ENCODE assay signal across 8 cellular contexts in the genomic region with DNA sequence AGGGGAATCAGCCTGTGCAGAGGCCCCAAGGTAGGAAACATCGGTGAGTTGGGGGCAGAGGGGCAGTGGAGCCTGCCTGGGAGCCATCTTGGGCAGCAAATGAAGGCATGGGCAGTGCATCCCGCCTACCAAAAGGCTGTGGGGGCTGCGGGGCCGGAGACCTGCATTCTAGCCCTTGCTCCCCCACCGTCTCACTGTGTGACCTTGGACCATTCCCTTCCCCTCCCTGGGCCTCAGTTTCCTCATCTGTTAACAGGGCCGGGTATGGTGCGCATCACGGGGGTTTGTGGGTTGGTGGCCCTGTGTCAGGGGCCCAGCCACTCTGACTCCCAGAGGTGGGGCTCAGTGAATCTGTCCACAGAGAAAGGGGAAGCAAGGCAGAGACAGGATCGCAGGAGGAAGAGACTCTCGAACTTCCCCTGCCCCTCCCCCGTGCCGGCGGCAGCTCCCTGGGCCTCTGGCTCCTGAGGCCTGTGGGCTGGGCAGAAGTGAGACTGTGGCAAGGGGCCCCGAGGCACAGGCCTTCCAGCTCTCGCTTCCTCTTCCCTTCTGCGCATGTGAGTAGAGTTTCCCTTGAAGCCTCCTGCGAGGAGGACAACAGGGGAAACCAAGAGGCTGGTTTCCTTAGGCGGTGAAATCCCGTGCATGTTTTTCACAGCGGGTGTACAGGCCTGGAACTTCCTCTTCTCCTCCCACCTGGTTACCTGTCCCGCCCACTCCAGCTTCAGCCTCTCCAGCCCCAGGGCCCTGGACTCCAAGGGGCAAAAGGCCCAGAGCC. TPM values are rescaled to one million over a fixed set of nuclear protein-coding genes. Genes with fewer than 3 reads are reported as not detected.
DNase-seq lines count a peak whose midpoint lies in the region; ATAC-seq and TF ChIP-seq lines count a peak whose summit lies in the region.

No MANE protein-coding gene starts in this region.

- H3K27me3 ChIP-seq in aorta (ENCODE audit: control insufficient read depth in 1 of 2, insufficient read depth in 2 of 2, low read length in 1 of 2): no peaks in the 10 kb centered on the region

- DNase-seq in DMS153 treated with DMSO at 0.1 percent for 48 hours (lab: John Stamatoyannopoulos, UW; ENCODE audit: unreplicated experiment): peak; percentile 15
- DNase-seq in activated CD4-positive, alpha-beta memory T cell treated with anti-CD3 and anti-CD28 coated beads, Interleukin-2, amount 10 ng/mL, durations not matched to agents 7 days and 5 days: peak; percentile 81
- DNase-seq in posterior vena cava (ENCODE audit: low spot score): peak; percentile 95
- DNase-seq in aorta: peak; percentile 85 to 94

- H3K36me3 Mint-ChIP-seq in activated CD4-positive, alpha-beta memory T cell treated with anti-CD3 and anti-CD28 coated beads, Interleukin-2, amount 10 ng/mL, durations not matched to agents 7 days and 5 days (ENCODE audit: low read depth): no peaks in the 10 kb centered on the region

- CTCF ChIA-PET in activated CD4-positive, alpha-beta memory T cell treated with anti-CD3 and anti-CD28 coated beads, Interleukin-2, amount 10 ng/mL, durations not matched to agents 7 days and 5 days (lab: Charles Lee): interaction anchor here (0.7 to 1.3 kb wide), 3 partner anchors 9 to 26 kb away, joined by 3 to 8 read pairs (median 4); no protein-coding TSS in a partner anchor

- POLR2A ChIA-PET in activated CD4-positive, alpha-beta memory T cell treated with anti-CD3 and anti-CD28 coated beads, Interleukin-2, amount 10 ng/mL, durations not matched to agents 7 days and 5 days (lab: Charles Lee): interaction anchor here (0.6 to 1.8 kb wide), 9 partner anchors 12 to 169 kb away, joined by 3 to 7 read pairs (median 4); a partner anchor contains a TSS

- H3K4me1 Mint-ChIP-seq in activated CD4-positive, alpha-beta memory T cell treated with anti-CD3 and anti-CD28 coated beads, Interleukin-2, amount 10 ng/mL, durations not matched to agents 7 days and 5 days: peaks cover 47% of the 10 kb centered on the region

- H3K9me3 ChIP-seq in KOPT-K1 (ENCODE audit: insufficient read depth, low read length, poor library complexity, severe bottlenecking) (no peaks in the 10 kb centered on the region), aorta (ENCODE audit: control insufficient read depth, low read length) (no peaks in the 10 kb centered on the region)

- no peaks in the 10 kb centered on the region for H3K27me3 Mint-ChIP-seq in activated CD4-positive, alpha-beta memory T cell treated with anti-CD3 and anti-CD28 coated beads, Interleukin-2, amount 10 ng/mL, durations not matched to agents 7 days and 5 days

- WGBS in aorta, 2 donors: 79 to 80% methylated on average over 20 to 21 of the region's 21 CpGs

- H3K27ac Mint-ChIP-seq in activated CD4-positive, alpha-beta memory T cell treated with anti-CD3 and anti-CD28 coated beads, Interleukin-2, amount 10 ng/mL, durations not matched to agents 7 days and 5 days: peak overlapping the region; percentile 81

- ATAC-seq in GM21529 (IDR thresholded peaks at IDR 0.05; ENCODE audit: unreplicated experiment) (peak; percentile 84), esophagus mucosa (peak; percentile 30), aorta (ENCODE audit: low FRiP score) (peak; percentile 66), SK-N-SH treated with all-trans-retinoic acid at 6 μM for 48 hours (no peak)

- peak overlapping the region; percentile 29 for H3K4me3 Mint-ChIP-seq in activated CD4-positive, alpha-beta memory T cell treated with anti-CD3 and anti-CD28 coated beads, Interleukin-2, amount 10 ng/mL, durations not matched to agents 7 days and 5 days

- H3K4me1 ChIP-seq in aorta (ENCODE audit: control insufficient read depth in 1 of 2, insufficient read depth in 2 of 2, low read length in 2 of 2): no peaks in the 10 kb centered on the region

- no peaks in the 10 kb centered on the region for H3K9me3 Mint-ChIP-seq in activated CD4-positive, alpha-beta memory T cell treated with anti-CD3 and anti-CD28 coated beads, Interleukin-2, amount 10 ng/mL, durations not matched to agents 7 days and 5 days

- intact Hi-C loops in posterior vena cava (cut with DNase I) (no loop called here), aorta (cut with DNase I) (no loop called here)

- no peak overlapping the region for H3K4me3 ChIP-seq in aorta (ENCODE audit: low read length in 2 of 2)

- H3K27ac ChIP-seq in KOPT-K1 (ENCODE audit: low read depth, low read length, poor library complexity, severe bottlenecking) (peak overlapping the region; percentile 90), aorta (ENCODE audit: low read depth in 1 of 2, low read length in 2 of 2) (no peak overlapping the region)

- H3K36me3 ChIP-seq in KOPT-K1 (ENCODE audit: insufficient read depth, low read length): no peaks in the 10 kb centered on the region
- no peaks in the 10 kb centered on the region for H3K36me3 ChIP-seq in aorta (ENCODE audit: control insufficient read depth in 1 of 2, insufficient read depth in 2 of 2, low read length in 1 of 2)

TF ChIP-seq in SK-N-SH treated with all-trans-retinoic acid at 6 μM for 48 hours, 23 proteins besides CTCF, POLR2A, EP300 and RAD21 (continues in another document):
- TF ChIP-seq, protein P1, sequence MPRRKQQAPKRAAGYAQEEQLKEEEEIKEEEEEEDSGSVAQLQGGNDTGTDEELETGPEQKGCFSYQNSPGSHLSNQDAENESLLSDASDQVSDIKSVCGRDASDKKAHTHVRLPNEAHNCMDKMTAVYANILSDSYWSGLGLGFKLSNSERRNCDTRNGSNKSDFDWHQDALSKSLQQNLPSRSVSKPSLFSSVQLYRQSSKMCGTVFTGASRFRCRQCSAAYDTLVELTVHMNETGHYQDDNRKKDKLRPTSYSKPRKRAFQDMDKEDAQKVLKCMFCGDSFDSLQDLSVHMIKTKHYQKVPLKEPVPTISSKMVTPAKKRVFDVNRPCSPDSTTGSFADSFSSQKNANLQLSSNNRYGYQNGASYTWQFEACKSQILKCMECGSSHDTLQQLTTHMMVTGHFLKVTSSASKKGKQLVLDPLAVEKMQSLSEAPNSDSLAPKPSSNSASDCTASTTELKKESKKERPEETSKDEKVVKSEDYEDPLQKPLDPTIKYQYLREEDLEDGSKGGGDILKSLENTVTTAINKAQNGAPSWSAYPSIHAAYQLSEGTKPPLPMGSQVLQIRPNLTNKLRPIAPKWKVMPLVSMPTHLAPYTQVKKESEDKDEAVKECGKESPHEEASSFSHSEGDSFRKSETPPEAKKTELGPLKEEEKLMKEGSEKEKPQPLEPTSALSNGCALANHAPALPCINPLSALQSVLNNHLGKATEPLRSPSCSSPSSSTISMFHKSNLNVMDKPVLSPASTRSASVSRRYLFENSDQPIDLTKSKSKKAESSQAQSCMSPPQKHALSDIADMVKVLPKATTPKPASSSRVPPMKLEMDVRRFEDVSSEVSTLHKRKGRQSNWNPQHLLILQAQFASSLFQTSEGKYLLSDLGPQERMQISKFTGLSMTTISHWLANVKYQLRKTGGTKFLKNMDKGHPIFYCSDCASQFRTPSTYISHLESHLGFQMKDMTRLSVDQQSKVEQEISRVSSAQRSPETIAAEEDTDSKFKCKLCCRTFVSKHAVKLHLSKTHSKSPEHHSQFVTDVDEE (CRISPR knock-in tag; IDR thresholded peaks at IDR 0.05): no peak
- TF ChIP-seq PPARA (CRISPR knock-in tag; IDR thresholded peaks at IDR 0.05; ENCODE audit: borderline replicate concordance) (no peak), SNAI2 (CRISPR knock-in tag; IDR thresholded peaks at IDR 0.05) (no peak), ZNF565 (CRISPR knock-in tag; conservative IDR thresholded peaks at IDR 0.05; ENCODE audit: low read depth) (no peak), ZFP30 (CRISPR knock-in tag; IDR thresholded peaks at IDR 0.05) (no peak)
- TF ChIP-seq, protein P2, sequence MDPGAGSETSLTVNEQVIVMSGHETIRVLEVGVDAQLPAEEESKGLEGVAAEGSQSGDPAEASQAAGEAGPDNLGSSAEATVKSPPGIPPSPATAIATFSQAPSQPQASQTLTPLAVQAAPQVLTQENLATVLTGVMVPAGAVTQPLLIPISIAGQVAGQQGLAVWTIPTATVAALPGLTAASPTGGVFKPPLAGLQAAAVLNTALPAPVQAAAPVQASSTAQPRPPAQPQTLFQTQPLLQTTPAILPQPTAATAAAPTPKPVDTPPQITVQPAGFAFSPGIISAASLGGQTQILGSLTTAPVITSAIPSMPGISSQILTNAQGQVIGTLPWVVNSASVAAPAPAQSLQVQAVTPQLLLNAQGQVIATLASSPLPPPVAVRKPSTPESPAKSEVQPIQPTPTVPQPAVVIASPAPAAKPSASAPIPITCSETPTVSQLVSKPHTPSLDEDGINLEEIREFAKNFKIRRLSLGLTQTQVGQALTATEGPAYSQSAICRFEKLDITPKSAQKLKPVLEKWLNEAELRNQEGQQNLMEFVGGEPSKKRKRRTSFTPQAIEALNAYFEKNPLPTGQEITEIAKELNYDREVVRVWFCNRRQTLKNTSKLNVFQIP (CRISPR knock-in tag; IDR thresholded peaks at IDR 0.05; ENCODE audit: borderline replicate concordance, low read depth): no peak
- TF ChIP-seq, protein P3, sequence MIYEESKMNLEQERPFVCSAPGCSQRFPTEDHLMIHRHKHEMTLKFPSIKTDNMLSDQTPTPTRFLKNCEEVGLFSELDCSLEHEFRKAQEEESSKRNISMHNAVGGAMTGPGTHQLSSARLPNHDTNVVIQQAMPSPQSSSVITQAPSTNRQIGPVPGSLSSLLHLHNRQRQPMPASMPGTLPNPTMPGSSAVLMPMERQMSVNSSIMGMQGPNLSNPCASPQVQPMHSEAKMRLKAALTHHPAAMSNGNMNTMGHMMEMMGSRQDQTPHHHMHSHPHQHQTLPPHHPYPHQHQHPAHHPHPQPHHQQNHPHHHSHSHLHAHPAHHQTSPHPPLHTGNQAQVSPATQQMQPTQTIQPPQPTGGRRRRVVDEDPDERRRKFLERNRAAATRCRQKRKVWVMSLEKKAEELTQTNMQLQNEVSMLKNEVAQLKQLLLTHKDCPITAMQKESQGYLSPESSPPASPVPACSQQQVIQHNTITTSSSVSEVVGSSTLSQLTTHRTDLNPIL (CRISPR knock-in tag; IDR thresholded peaks at IDR 0.05; ENCODE audit: low read depth): no peak

RNA-seq across cellular contexts. Expression of a gene that starts 42.9 kb away (rescaled TPM):
- total RNA-seq in activated CD4-positive, alpha-beta memory T cell treated with anti-CD3 and anti-CD28 coated beads, Interleukin-2, amount 10 ng/mL, durations not matched to agents 7 days and 5 days: 100 to 1,000 TPM; 218 to 224 TPM
- total RNA-seq in esophagus mucosa (114 TPM), posterior vena cava (100 to 1,000 TPM in 1 of 2 donors, 10 to 100 TPM in 1; 68.7 to 103 TPM), aorta (10 to 100 TPM; 36.5 to 37.5 TPM)
- polyA plus RNA-seq in aorta: 10 to 100 TPM; 18.8 to 26.3 TPM

RNA-seq across cellular contexts. Expression of a gene that starts 58.3 kb away (rescaled TPM):
- 10 to 100 TPM; 19.4 to 20.7 TPM for total RNA-seq in activated CD4-positive, alpha-beta memory T cell treated with anti-CD3 and anti-CD28 coated beads, Interleukin-2, amount 10 ng/mL, durations not matched to agents 7 days and 5 days
- total RNA-seq in esophagus mucosa (27.9 TPM), posterior vena cava (10 to 100 TPM; 11.6 to 13.3 TPM), aorta (10 to 100 TPM; 12.0 to 17.9 TPM)
- 1 to 10 TPM; 4.3 to 9.0 TPM for polyA plus RNA-seq in aorta

Comparison
In these comparisons a context has a peak if more than half of its experiments do, and no peak if none do; other contexts are left out.
1. DNase-seq: peak in every context shown above with its lines; median percentile 95 in posterior vena cava; 90 in aorta; 81 in activated CD4-positive, alpha-beta memory T cell treated with anti-CD3 and anti-CD28 coated beads, Interleukin-2, amount 10 ng/mL, durations not matched to agents 7 days and 5 days; 15 in DMS153 treated with DMSO at 0.1 percent for 48 hours.